Comparison of ENCODE assay signal across 17 cellular contexts in genomic region chr2:120605231-120605935, GRCh38.
A peak's percentile ranks its signal among the peaks of the same experiment; 100 is the strongest.
DNase-seq lines count a peak whose midpoint lies in the region; ATAC-seq and TF ChIP-seq lines count a peak whose summit lies in the region.
"Had no signal": no experiment of that assay in that cellular context is flagged by ENCODE, and none has a peak within 500 bp of the region (broad histone marks: within the 10 kb centered on the region; RNA-seq: fewer than 3 reads in every experiment).

No MANE protein-coding gene starts in this region.

- no peak overlapping the region for H2AFZ ChIP-seq in OCI-LY7 (ENCODE audit: low read length)

- H3K9me2 ChIP-seq in OCI-LY7 (ENCODE audit: insufficient read depth, low read length), result no peaks in the 10 kb centered on the region

- H3K4me3 ChIP-seq in thyroid gland (replicated peaks in 1 of 3), result no peak overlapping the region
- H3K4me3 ChIP-seq in OCI-LY7 (ENCODE audit: low read depth, low read length, poor library complexity, severe bottlenecking), result no peak overlapping the region
- H3K4me3 ChIP-seq: right lobe of liver had no signal

- intact Hi-C loops in thyroid gland (cut with DNase I), result no loop called here
- intact Hi-C loops in OCI-LY7 (cut with micrococcal nuclease; ENCODE audit: unreplicated experiment), result no loop called here

- CTCF ChIA-PET in OCI-LY7 (lab: Charles Lee; ENCODE audit: unreplicated experiment), result interaction anchor here (0.6 kb wide), 1 partner anchor 435 kb away, joined by 6 read pairs; no protein-coding TSS in a partner anchor

- no peak overlapping the region for H3K4me2 ChIP-seq in OCI-LY7 (ENCODE audit: low read length)

- TF ChIP-seq POLR2A in thyroid gland (IDR thresholded peaks at IDR 0.05), result no peak

- H3K27ac Mint-ChIP-seq in chondrocyte (ENCODE audit: unreplicated experiment), result no peak overlapping the region
- H3K27ac Mint-ChIP-seq: activated naive CD8-positive, alpha-beta T cell treated with anti-CD3 and anti-CD28 coated beads, Interleukin-2, amount 10 ng/mL, durations not matched to agents 7 days and 5 days; activated T-cell treated with anti-CD3 and anti-CD28 coated beads, Interleukin-2, amount 50 U/mL, for 24 hours; memory B cell had no signal

- POLR2A ChIA-PET in OCI-LY7 (lab: Charles Lee), result interaction anchor here (1.3 kb wide), 1 partner anchor 76 kb away, joined by 5 read pairs; no protein-coding TSS in a partner anchor

- peaks cover 2% of the 10 kb centered on the region for H3K9me3 Mint-ChIP-seq in chondrocyte (ENCODE audit: low read depth)
- H3K9me3 Mint-ChIP-seq: activated naive CD8-positive, alpha-beta T cell treated with anti-CD3 and anti-CD28 coated beads, Interleukin-2, amount 10 ng/mL, durations not matched to agents 7 days and 5 days; activated T-cell treated with anti-CD3 and anti-CD28 coated beads, Interleukin-2, amount 50 U/mL, for 24 hours had no signal

- H4K20me1 ChIP-seq in OCI-LY7 (ENCODE audit: insufficient read depth, low read length), result no peaks in the 10 kb centered on the region

- peak; percentile 4 to 42 for DNase-seq in NOMO-1 (lab: John Stamatoyannopoulos, UW; ENCODE audit: unreplicated experiment in 2 of 2)
- DNase-seq in NOMO-1 treated with DMSO at 0.1 percent for 48 hours (lab: John Stamatoyannopoulos, UW; ENCODE audit: unreplicated experiment), result no peak
- DNase-seq in NCI-H2196 (lab: John Stamatoyannopoulos, UW; ENCODE audit: unreplicated experiment), result peak; percentile 73
- peak; percentile 52 for DNase-seq in chondrocyte (ENCODE audit: low spot score)
- peak; percentile 64 to 81 for DNase-seq in thyroid gland
- no peak for DNase-seq in OCI-LY7 (ENCODE audit: low spot score)
- DNase-seq in stimulated activated CD4-positive, alpha-beta T cell treated with anti-CD3 and anti-CD28 coated beads, Interleukin-2, amount 100 ng/mL, for 48 hours, result no peak
- DNase-seq: activated CD4-positive, alpha-beta T cell treated with anti-CD3 and anti-CD28 coated beads, Interleukin-2, amount 50 U/mL, for 1 hour; activated naive CD8-positive, alpha-beta T cell treated with anti-CD3 and anti-CD28 coated beads, Interleukin-2, amount 10 ng/mL, durations not matched to agents 7 days and 5 days; activated T-cell treated with anti-CD3 and anti-CD28 coated beads, Interleukin-2, amount 50 U/mL, for 24 hours; central memory CD4-positive, alpha-beta T cell; foreskin melanocyte; stimulated activated CD4-positive, alpha-beta T cell treated with anti-CD3 and anti-CD28 coated beads, Interleukin-4, amount 100 ng/mL, for 24 hours; T1000 had no signal

- no peaks in the 10 kb centered on the region for H3K9me3 ChIP-seq in thyroid gland
- no peaks in the 10 kb centered on the region for H3K9me3 ChIP-seq in OCI-LY7 (ENCODE audit: low read length)
- H3K9me3 ChIP-seq: right lobe of liver had no signal

- H3K36me3 Mint-ChIP-seq in chondrocyte (ENCODE audit: low read depth), result peaks cover 2% of the 10 kb centered on the region
- H3K36me3 Mint-ChIP-seq: activated naive CD8-positive, alpha-beta T cell treated with anti-CD3 and anti-CD28 coated beads, Interleukin-2, amount 10 ng/mL, durations not matched to agents 7 days and 5 days had no signal

- H3K4me1 ChIP-seq in thyroid gland, result no peaks in the 10 kb centered on the region
- H3K4me1 ChIP-seq in OCI-LY7 (ENCODE audit: insufficient read depth, low read length, poor library complexity, severe bottlenecking), result no peaks in the 10 kb centered on the region
- H3K4me1 ChIP-seq: right lobe of liver had no signal

- H3K4me3 Mint-ChIP-seq in chondrocyte (ENCODE audit: unreplicated experiment), result no peak overlapping the region
- H3K4me3 Mint-ChIP-seq: activated naive CD8-positive, alpha-beta T cell treated with anti-CD3 and anti-CD28 coated beads, Interleukin-2, amount 10 ng/mL, durations not matched to agents 7 days and 5 days; activated T-cell treated with anti-CD3 and anti-CD28 coated beads, Interleukin-2, amount 50 U/mL, for 24 hours; memory B cell had no signal

- no TSS peak for BruUV-seq in OCI-LY7 (replicated peaks; lab: Mats Ljungman, UMichigan)

- ATAC-seq in HG03439 (IDR thresholded peaks at IDR 0.05; ENCODE audit: unreplicated experiment), result no peak
- ATAC-seq: right lobe of liver had no signal

- WGBS in thyroid gland, 2 donors, result 63 to 65% methylated on average over 10 of the region's 10 CpGs

- peaks cover 23% of the 10 kb centered on the region for H3K27me3 Mint-ChIP-seq in chondrocyte (ENCODE audit: low read depth)

- TF ChIP-seq CTCF in chondrocyte (IDR thresholded peaks at IDR 0.05) (no peak), thyroid gland (IDR thresholded peaks at IDR 0.05) (no peak), OCI-LY7 (conservative IDR thresholded peaks at IDR 0.05; ENCODE audit: low read length) (no peak)

- no peaks in the 10 kb centered on the region for H3K27me3 ChIP-seq in thyroid gland
- H3K27me3 ChIP-seq: right lobe of liver had no signal

- no peaks in the 10 kb centered on the region for H3K4me1 Mint-ChIP-seq in chondrocyte (ENCODE audit: low read depth)
- H3K4me1 Mint-ChIP-seq: memory B cell had no signal

- no peaks in the 10 kb centered on the region for H3K36me3 ChIP-seq in thyroid gland
- no peaks in the 10 kb centered on the region for H3K36me3 ChIP-seq in OCI-LY7 (ENCODE audit: insufficient read depth, low read length)
- H3K36me3 ChIP-seq: right lobe of liver had no signal

- H3K27ac ChIP-seq in thyroid gland (no peak overlapping the region), OCI-LY7 (ENCODE audit: low read depth, low read length, poor library complexity, severe bottlenecking) (no peak overlapping the region)
- H3K27ac ChIP-seq: right lobe of liver had no signal

- H3K79me2 ChIP-seq in OCI-LY7 (ENCODE audit: insufficient read depth, low read depth, low read length), result no peaks in the 10 kb centered on the region

Comparison
In these comparisons a context has a peak if more than half of its experiments do, and no peak if none do; other contexts are left out.
1. DNase-seq: peak in NOMO-1 (2 of 2), NCI-H2196 (single experiment), chondrocyte (single experiment) and thyroid gland (2 of 2); none in NOMO-1 treated with DMSO at 0.1 percent for 48 hours (single experiment), OCI-LY7 (single experiment) and stimulated activated CD4-positive, alpha-beta T cell treated with anti-CD3 and anti-CD28 coated beads, Interleukin-2, amount 100 ng/mL, for 48 hours (0 of 2).